8 cellular contexts compared by ENCODE assay signal in genomic region chr17:17751996-17752821, GRCh38.
DNase-seq lines count a peak whose midpoint lies in the region; ATAC-seq, FAIRE-seq and TF ChIP-seq lines count a peak whose summit lies in the region.

No MANE protein-coding gene starts in this region.

- H3K4me1 Mint-ChIP-seq in natural killer cell treated with Interleukin-12 subunit alpha and Interleukin-12 subunit beta and Interleukin-15 and Interleukin-18, amount 100 ng/mL, for 72 hours (ENCODE audit: low read depth in 2 of 2) = peaks cover 51% of the 10 kb centered on the region in 2 donors

- H3K36me3 Mint-ChIP-seq in natural killer cell treated with Interleukin-12 subunit alpha and Interleukin-12 subunit beta and Interleukin-15 and Interleukin-18, amount 100 ng/mL, for 72 hours = no peaks in the 10 kb centered on the region

- no peaks in the 10 kb centered on the region for H3K27me3 Mint-ChIP-seq in natural killer cell treated with Interleukin-12 subunit alpha and Interleukin-12 subunit beta and Interleukin-15 and Interleukin-18, amount 100 ng/mL, for 72 hours

- no peak for DNase-seq in D721Med (ENCODE audit: insufficient read length, low spot score)
- peak; percentile 98 for DNase-seq in RPMI8226
- peak; percentile 97 for DNase-seq in activated T-helper 9 cell treated with anti-CD3 and anti-CD28 coated beads, Interleukin-2, amount 50 U/mL, for 16 hours (ENCODE audit: low read depth)
- peak; percentile 86 for DNase-seq in fibroblast of peridontal ligament (ENCODE audit: extremely low read depth)
- peak; percentile 97 for DNase-seq in natural killer cell treated with Interleukin-12 subunit alpha and Interleukin-12 subunit beta and Interleukin-15 and Interleukin-18, amount 100 ng/mL, for 72 hours (ENCODE audit: low spot score)
- DNase-seq in stimulated activated naive CD4-positive, alpha-beta T cell (lab: John Stamatoyannopoulos, UW) = peak; percentile 97 to 99 (median 98)

- H3K4me3 Mint-ChIP-seq in natural killer cell treated with Interleukin-12 subunit alpha and Interleukin-12 subunit beta and Interleukin-15 and Interleukin-18, amount 100 ng/mL, for 72 hours = peak overlapping the region; percentile 96

- peak; percentile 70 for ATAC-seq in GM21515 (IDR thresholded peaks at IDR 0.05; ENCODE audit: unreplicated experiment)
- peak; percentile 96 to 97 for ATAC-seq in natural killer cell treated with Interleukin-12 subunit alpha and Interleukin-12 subunit beta and Interleukin-15 and Interleukin-18, amount 100 ng/mL, for 72 hours

- H3K27ac Mint-ChIP-seq in natural killer cell treated with Interleukin-12 subunit alpha and Interleukin-12 subunit beta and Interleukin-15 and Interleukin-18, amount 100 ng/mL, for 72 hours = peak overlapping the region; percentile 92 to 98

- peak overlapping the region; percentile 75 for H3K27ac ChIP-seq in HUES64 (ENCODE audit: low read depth, low read length)

- H3K9me3 ChIP-seq in HUES64 (ENCODE audit: insufficient read depth, low read depth, low read length) = no peaks in the 10 kb centered on the region

- FAIRE-seq in D721Med (lab: Jason Lieb, UNC) = no peak

- H3K4me1 ChIP-seq in HUES64 (ENCODE audit: insufficient read depth, low read length) = peaks cover 33% of the 10 kb centered on the region

- TF ChIP-seq CTCF in D721Med (IDR thresholded peaks at IDR 0.05; ENCODE audit: insufficient read depth, missing control alignments) = peak; percentile 17

- H3K9me3 Mint-ChIP-seq in natural killer cell treated with Interleukin-12 subunit alpha and Interleukin-12 subunit beta and Interleukin-15 and Interleukin-18, amount 100 ng/mL, for 72 hours = no peaks in the 10 kb centered on the region

- H3K36me3 ChIP-seq in HUES64 (ENCODE audit: insufficient read depth, low read length) = no peaks in the 10 kb centered on the region

- peak overlapping the region; percentile 45 for H3K4me3 ChIP-seq in HUES64 (ENCODE audit: low read length)

- no peaks in the 10 kb centered on the region for H3K27me3 ChIP-seq in HUES64 (ENCODE audit: insufficient read depth, low read length)

- peak overlapping the region; percentile 52 for H3K9ac ChIP-seq in HUES64 (ENCODE audit: low read depth, low read length)

- WGBS in HUES64 = 10% methylated on average over 59 of the region's 59 CpGs
